Comparison of ENCODE assay signal across 27 cellular contexts in the genomic region with DNA sequence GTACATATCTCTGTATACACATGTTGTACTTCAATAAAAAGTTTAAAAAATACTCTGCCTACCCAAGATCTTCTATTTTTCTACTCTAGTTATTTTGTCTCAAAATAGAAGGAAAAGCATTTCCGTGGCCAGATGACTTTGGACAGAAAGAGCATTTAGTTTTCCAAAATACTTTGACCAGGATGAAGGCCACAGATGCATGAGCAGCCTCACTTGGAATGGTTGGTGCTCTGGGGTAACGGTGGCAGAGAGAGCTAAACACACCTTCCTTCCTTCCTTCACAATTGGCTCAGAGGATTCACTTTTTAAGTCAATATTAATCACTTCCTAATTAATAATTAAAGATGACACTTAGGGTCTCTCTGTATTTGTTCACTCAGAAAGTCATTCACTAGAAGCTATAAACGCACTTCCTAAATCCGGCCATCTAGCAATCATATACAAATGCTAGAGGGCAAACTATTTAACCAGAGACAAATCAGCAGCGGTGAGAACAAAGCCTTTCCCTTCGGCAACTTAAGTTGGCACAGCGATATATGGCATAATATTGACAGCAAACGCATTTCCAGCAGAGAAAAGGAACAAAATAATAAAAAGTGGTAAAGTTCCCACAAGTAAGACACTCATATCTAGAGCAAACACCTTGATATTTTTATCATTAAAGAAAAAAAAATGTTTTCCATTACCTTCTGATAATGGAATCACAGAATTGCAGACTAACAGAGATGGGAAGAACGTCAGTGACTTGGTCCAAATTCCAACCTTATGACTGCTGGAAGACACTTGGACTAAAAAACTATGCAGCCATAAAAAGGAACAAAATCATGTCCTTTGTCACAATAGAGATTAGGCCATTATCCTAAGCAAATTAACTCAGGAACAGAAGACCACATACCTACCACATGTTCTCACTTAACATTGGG. TPM values are rescaled to one million over a fixed set of nuclear protein-coding genes. Genes with fewer than 3 reads are reported as not detected.
DNase-seq lines count a peak whose midpoint lies in the region; ATAC-seq, FAIRE-seq and TF ChIP-seq lines count a peak whose summit lies in the region.
"Had no signal": no experiment of that assay in that cellular context is flagged by ENCODE, and none has a peak within 500 bp of the region (broad histone marks: within the 10 kb centered on the region; RNA-seq: fewer than 3 reads in every experiment).

No MANE protein-coding gene starts in this region.

- no peaks in the 10 kb centered on the region for H3K9me1 ChIP-seq in endothelial cell of umbilical vein (replicated peaks; ENCODE audit: control insufficient read depth, extremely low read depth, insufficient read depth, low read length)

- no peak for TF ChIP-seq EP300 in HepG2 (IDR thresholded peaks at IDR 0.05; ENCODE audit: low read depth in 2 of 2, low read length in 2 of 2)
- TF ChIP-seq EP300 in HepG2 (CRISPR knock-in tag; IDR thresholded peaks at IDR 0.05; ENCODE audit: borderline replicate concordance), result no peak

- no peak for TF ChIP-seq CTCF in endothelial cell of umbilical vein (IDR thresholded peaks at IDR 0.05; ENCODE audit: extremely low read depth in 1 of 2, insufficient read depth in 1 of 2, low read depth in 1 of 2, low read length in 2 of 2)
- TF ChIP-seq CTCF in prostate gland (IDR thresholded peaks at IDR 0.05), result no peak
- no peak for TF ChIP-seq CTCF in HepG2 (CRISPR knock-in tag; IDR thresholded peaks at IDR 0.05)
- no peak for TF ChIP-seq CTCF in omental fat pad (IDR thresholded peaks at IDR 0.05)

- peaks cover 1% of the 10 kb centered on the region for H3K36me3 Mint-ChIP-seq in activated naive CD4-positive, alpha-beta T cell treated with anti-CD3 and anti-CD28 coated beads, Interleukin-2, amount 10 ng/mL, durations not matched to agents 7 days and 5 days

- POLR2A ChIA-PET in endothelial cell of umbilical vein (lab: Charles Lee), result interaction anchor here (0.6 kb wide), 1 partner anchor 11 kb away, joined by 3 read pairs; no protein-coding TSS in a partner anchor
- POLR2A ChIA-PET in HepG2 (lab: Yijun Ruan, JAX), result no interaction called here

- FAIRE-seq in endothelial cell of umbilical vein (lab: Jason Lieb, UNC) (peak; percentile 12), HepG2 (lab: Jason Lieb, UNC) (no peak)
- FAIRE-seq: GM18507 had no signal

- H3K79me2 ChIP-seq in endothelial cell of umbilical vein (ENCODE audit: control insufficient read depth, insufficient read depth, low read length) (no peaks in the 10 kb centered on the region), HepG2 (ENCODE audit: insufficient read depth, low read length) (no peaks in the 10 kb centered on the region)

- DNase-seq in left ventricle myocardium superior (no peak), Right ventricle myocardium inferior (ENCODE audit: missing footprints) (no peak), endothelial cell of umbilical vein (ENCODE audit: low read depth, low spot score) (peak; percentile 88), prostate gland (ENCODE audit: low spot score) (no peak), NCI-H748 treated with DMSO at 0.1 percent for 48 hours (lab: John Stamatoyannopoulos, UW) (no peak), HepG2 (ENCODE audit: low spot score) (no peak), omental fat pad (ENCODE audit: low spot score) (no peak)
- DNase-seq in activated naive CD4-positive, alpha-beta T cell treated with anti-CD3 and anti-CD28 coated beads, Interleukin-2, amount 10 ng/mL, durations not matched to agents 7 days and 5 days, result no peak
- DNase-seq: 8988T, ACHN, BE2C, Calu3, DMS153, MM.1S, NCI-H1694 treated with DMSO at 0.1 percent for 48 hours, NCI-H2081, NCI-H2227 treated with DMSO at 0.1 percent for 48 hours, NCI-H526 treated with DMSO at 0.1 percent for 48 hours, SHP77 treated with DMSO at 0.1 percent for 48 hours had no signal

- no peaks in the 10 kb centered on the region for H3K27me3 Mint-ChIP-seq in activated naive CD4-positive, alpha-beta T cell treated with anti-CD3 and anti-CD28 coated beads, Interleukin-2, amount 10 ng/mL, durations not matched to agents 7 days and 5 days
- H3K27me3 Mint-ChIP-seq: IgD-negative memory B cell had no signal

- H3K27ac ChIP-seq in endothelial cell of umbilical vein (ENCODE audit: insufficient read depth, low read depth, low read length) (peak overlapping the region; percentile 70), prostate gland (peak overlapping the region; percentile 26 to 30), HepG2 (ENCODE audit: extremely low read length, insufficient read depth, low read length) (no peak overlapping the region)
- H3K27ac ChIP-seq: KMS-11, RWPE1 had no signal

- dilution Hi-C loops in endothelial cell of umbilical vein (cut with MboI; ENCODE audit: extremely low pct_ligation_motif_present, low sequenced_read_pairs), result no loop called here

- H3K4me3 ChIP-seq in endothelial cell of umbilical vein (replicated peaks in 1 of 3; ENCODE audit: insufficient read depth in 1 of 3, low read depth in 1 of 3, low read length in 3 of 3) (no peak overlapping the region), prostate gland (no peak overlapping the region), HepG2 (replicated peaks in 1 of 3; ENCODE audit: insufficient read depth in 1 of 3, low read depth in 2 of 3, low read length in 3 of 3) (no peak overlapping the region)
- H3K4me3 ChIP-seq: GM23338, HAP-1 had no signal

- H3K4me3 Mint-ChIP-seq in activated naive CD4-positive, alpha-beta T cell treated with anti-CD3 and anti-CD28 coated beads, Interleukin-2, amount 10 ng/mL, durations not matched to agents 7 days and 5 days, result no peak overlapping the region
- H3K4me3 Mint-ChIP-seq: CD14-positive monocyte, GM23338, IgD-negative memory B cell had no signal

- peaks cover 36% of the 10 kb centered on the region for H3K4me1 ChIP-seq in endothelial cell of umbilical vein (ENCODE audit: control insufficient read depth, extremely low read depth, insufficient read depth, low read length)
- H3K4me1 ChIP-seq in prostate gland (replicated peaks), result no peaks in the 10 kb centered on the region
- H3K4me1 ChIP-seq in HepG2 (ENCODE audit: insufficient read depth, low read length), result no peaks in the 10 kb centered on the region
- H3K4me1 ChIP-seq: BE2C, HAP-1 had no signal

- ATAC-seq in left ventricle myocardium superior (peak; percentile 37), Right ventricle myocardium inferior (no peak), HepG2 (no peak), omental fat pad (ENCODE audit: low FRiP score) (no peak)
- ATAC-seq: GM23338, Panc1 had no signal

- H3K9me3 ChIP-seq in endothelial cell of umbilical vein (replicated peaks; ENCODE audit: control insufficient read depth, insufficient read depth, low read length) (no peaks in the 10 kb centered on the region), prostate gland (no peaks in the 10 kb centered on the region), HepG2 (ENCODE audit: low read length) (no peaks in the 10 kb centered on the region)
- H3K9me3 ChIP-seq: BE2C, HAP-1 had no signal

- TF ChIP-seq POLR2A in endothelial cell of umbilical vein (IDR thresholded peaks at IDR 0.05; ENCODE audit: low read depth, low read length), result no peak
- no peak for TF ChIP-seq POLR2A in prostate gland (IDR thresholded peaks at IDR 0.05)
- TF ChIP-seq POLR2A in HepG2 (IDR thresholded peaks at IDR 0.05; ENCODE audit: insufficient read depth in 1 of 2, low read depth in 2 of 2, low read length in 2 of 2), result no peak

- H3K27me3 ChIP-seq in endothelial cell of umbilical vein (ENCODE audit: control insufficient read depth in 2 of 2, insufficient read depth in 2 of 2, low read length in 2 of 2), result no peaks in the 10 kb centered on the region
- H3K27me3 ChIP-seq in prostate gland (replicated peaks; ENCODE audit: insufficient read depth), result no peaks in the 10 kb centered on the region
- no peaks in the 10 kb centered on the region for H3K27me3 ChIP-seq in HepG2 (ENCODE audit: control insufficient read depth in 1 of 2, insufficient read depth in 2 of 2, low read length in 2 of 2)
- H3K27me3 ChIP-seq: BE2C had no signal

- BruUV-seq in endothelial cell of umbilical vein (replicated peaks; lab: Mats Ljungman, UMichigan) (no TSS peak), HepG2 (replicated peaks; lab: Mats Ljungman, UMichigan) (no TSS peak)

- H3K9ac ChIP-seq in endothelial cell of umbilical vein (replicated peaks; ENCODE audit: extremely low read depth, insufficient read depth, low read length), result peak overlapping the region; percentile 46
- H3K9ac ChIP-seq in HepG2 (ENCODE audit: insufficient read depth, low read depth, low read length), result no peak overlapping the region
- H3K9ac ChIP-seq: KMS-11 had no signal

- intact Hi-C loops in left ventricle myocardium superior (cut with micrococcal nuclease), result no loop called here
- intact Hi-C loops in Right ventricle myocardium inferior (cut with DNase I), result no loop called here
- intact Hi-C loops in endothelial cell of umbilical vein (cut with micrococcal nuclease), result loop anchor here (5.0 kb wide), 2 partner anchors 125 to 170 kb away; partner anchors contain the start of gene ATP8B1
- intact Hi-C loops in prostate gland (cut with DNase I), result no loop called here
- intact Hi-C loops in HepG2 (cut with micrococcal nuclease; ENCODE audit: unreplicated experiment), result no loop called here

- H4K20me1 ChIP-seq in endothelial cell of umbilical vein (replicated peaks; ENCODE audit: control insufficient read depth, extremely low read depth, insufficient read depth, low read length), result no peaks in the 10 kb centered on the region
- H4K20me1 ChIP-seq in HepG2 (ENCODE audit: insufficient read depth, low read length), result no peaks in the 10 kb centered on the region

- no peak for TF ChIP-seq RAD21 in HepG2 (CRISPR knock-in tag; IDR thresholded peaks at IDR 0.05)

- H2AFZ ChIP-seq in endothelial cell of umbilical vein (ENCODE audit: low read depth, low read length), result no peak overlapping the region
- no peak overlapping the region for H2AFZ ChIP-seq in HepG2 (ENCODE audit: low read length)
- H2AFZ ChIP-seq: GM23338 had no signal

- H3K36me3 ChIP-seq in endothelial cell of umbilical vein (ENCODE audit: control insufficient read depth in 2 of 2, extremely low read depth in 1 of 2, insufficient read depth in 2 of 2, low read length in 2 of 2) (peaks cover 8 to 17% of the 10 kb centered on the region in 2 experiments), prostate gland (no peaks in the 10 kb centered on the region), HepG2 (replicated peaks in 1 of 2; ENCODE audit: control insufficient read depth in 1 of 2, insufficient read depth in 2 of 2, low read length in 2 of 2) (no peaks in the 10 kb centered on the region; a peak in 1 of 5 replicates)
- H3K36me3 ChIP-seq: BE2C, HAP-1 had no signal

- H3K4me2 ChIP-seq in endothelial cell of umbilical vein (ENCODE audit: insufficient read depth, low read length) (peak overlapping the region; percentile 30), HepG2 (ENCODE audit: low read depth, low read length) (no peak overlapping the region)
- H3K4me2 ChIP-seq: GM23338, KMS-11 had no signal

- CTCF ChIA-PET in endothelial cell of umbilical vein (lab: Charles Lee), result interaction anchor here (0.8 to 1.2 kb wide), 2 partner anchors 9 to 47 kb away, joined by 4 read pairs; no protein-coding TSS in a partner anchor
- CTCF ChIA-PET in HepG2 (lab: Yijun Ruan, JAX; ENCODE audit: low intra/inter-chr PET ratio, low total read pairs), result no interaction called here
- CTCF ChIA-PET in activated naive CD4-positive, alpha-beta T cell treated with anti-CD3 and anti-CD28 coated beads, Interleukin-2, amount 10 ng/mL, durations not matched to agents 7 days and 5 days (lab: Charles Lee), result no interaction called here

- no peaks in the 10 kb centered on the region for H3K4me1 Mint-ChIP-seq in activated naive CD4-positive, alpha-beta T cell treated with anti-CD3 and anti-CD28 coated beads, Interleukin-2, amount 10 ng/mL, durations not matched to agents 7 days and 5 days
- H3K4me1 Mint-ChIP-seq: CD14-positive monocyte, GM23338 had no signal

- in situ Hi-C loops in HepG2 (cut with HindIII; ENCODE audit: extremely low pct_ligation_motif_present, low pct_unique_long_range_greater_than_20kb), result no loop called here

- H3K27ac Mint-ChIP-seq in activated naive CD4-positive, alpha-beta T cell treated with anti-CD3 and anti-CD28 coated beads, Interleukin-2, amount 10 ng/mL, durations not matched to agents 7 days and 5 days, result no peak overlapping the region
- H3K27ac Mint-ChIP-seq: CD14-positive monocyte, GM23338, IgD-negative memory B cell had no signal

- H3K9me3 Mint-ChIP-seq in activated naive CD4-positive, alpha-beta T cell treated with anti-CD3 and anti-CD28 coated beads, Interleukin-2, amount 10 ng/mL, durations not matched to agents 7 days and 5 days, result peaks cover 13% of the 10 kb centered on the region
- H3K9me3 Mint-ChIP-seq: GM23338, IgD-negative memory B cell had no signal

- WGBS in prostate gland, result 63% methylated on average over 9 of the region's 9 CpGs
- WGBS in HepG2 (ENCODE audit: low lambda C conversion rate), result 96% methylated on average over 9 of the region's 9 CpGs

RNA-seq across cellular contexts. Expression of gene NARS1, which starts 55.9 kb away (rescaled TPM):
- 107 TPM for total RNA-seq in left ventricle myocardium superior
- 103 TPM for total RNA-seq in Right ventricle myocardium inferior
- total RNA-seq in endothelial cell of umbilical vein, result 110 and 111 TPM in 2 replicates
- 61.6 and 89.3 TPM in 2 replicates for polyA plus RNA-seq in endothelial cell of umbilical vein
- polyA plus RNA-seq in endothelial cell of umbilical vein (2011; cell fraction: cytosol; rRNA removed), result 75.7 and 82.8 TPM in 2 replicates
- polyA plus RNA-seq in endothelial cell of umbilical vein (2011; cell fraction: nucleus; rRNA removed), result 178 and 273 TPM in 2 replicates
- polyA plus RNA-seq in endothelial cell of umbilical vein (2012), result 103 and 157 TPM in 2 replicates
- 182 and 183 TPM in 2 replicates for polyA minus RNA-seq in endothelial cell of umbilical vein
- 120 TPM for polyA minus RNA-seq in endothelial cell of umbilical vein (2011; cell fraction: cytosol; rRNA and poly(A)+ RNA removed)
- 83.4 and 101 TPM in 2 replicates for polyA minus RNA-seq in endothelial cell of umbilical vein (2011; cell fraction: nucleus; rRNA and poly(A)+ RNA removed)
- total RNA-seq in prostate gland, result 100 to 1,000 TPM; 101 to 152 TPM
- 200 and 292 TPM in 2 replicates for total RNA-seq in HepG2 (2016; rRNA removed; fragmentation: Illumina TruSeq; extraction: Trizol)
- total RNA-seq in HepG2 (2016; cell fraction: cytosol; rRNA removed; fragmentation: Illumina TruSeq; extraction: Trizol; ENCODE audit: low read depth), result 18.6 and 19.7 TPM in 2 replicates
- 204 and 283 TPM in 2 replicates for total RNA-seq in HepG2 (2016; cell fraction: insoluble cytoplasmic fraction; rRNA removed; fragmentation: Illumina TruSeq; extraction: Trizol)
- total RNA-seq in HepG2 (2016; cell fraction: membrane; rRNA removed; fragmentation: Illumina TruSeq; extraction: Trizol), result 24.0 and 28.8 TPM in 2 replicates
- total RNA-seq in HepG2 (2016; cell fraction: nucleus; rRNA removed; fragmentation: Illumina TruSeq; extraction: Trizol), result 132 and 136 TPM in 2 replicates
- polyA plus RNA-seq in HepG2 (2011; rRNA removed), result 130 and 144 TPM in 2 replicates
- polyA plus RNA-seq in HepG2 (2011; cell fraction: cytosol; rRNA removed), result 67.4 and 109 TPM in 2 replicates
- 162 and 209 TPM in 2 replicates for polyA plus RNA-seq in HepG2 (2011; cell fraction: nucleus; rRNA removed)
- 127 and 139 TPM in 2 replicates for polyA plus RNA-seq in HepG2 (2012)
- 4.7 and 5.7 TPM in 2 replicates for polyA plus RNA-seq in HepG2 (2016; cell fraction: cytosol; fragmentation: Illumina TruSeq; extraction: Trizol; ENCODE audit: low read depth)
- 225 and 239 TPM in 2 replicates for polyA plus RNA-seq in HepG2 (2016; cell fraction: insoluble cytoplasmic fraction; fragmentation: Illumina TruSeq; extraction: Trizol; ENCODE audit: low read depth)
- polyA plus RNA-seq in HepG2 (2016; cell fraction: membrane; fragmentation: Illumina TruSeq; extraction: Trizol; ENCODE audit: low read depth), result 14.0 and 17.6 TPM in 2 replicates
- polyA plus RNA-seq in HepG2 (2016; cell fraction: nucleus; fragmentation: Illumina TruSeq; extraction: Trizol; ENCODE audit: insufficient read depth, low read depth), result 191 and 197 TPM in 2 replicates
- 110 and 175 TPM in 2 replicates for polyA minus RNA-seq in HepG2 (2011; rRNA and poly(A)+ RNA removed; ENCODE audit: low replicate concordance)
- 104 and 117 TPM in 2 replicates for polyA minus RNA-seq in HepG2 (2011; cell fraction: cytosol; rRNA and poly(A)+ RNA removed)
- 174 and 191 TPM in 2 replicates for polyA minus RNA-seq in HepG2 (2011; cell fraction: nucleus; rRNA and poly(A)+ RNA removed)
- total RNA-seq in omental fat pad, result 100 to 1,000 TPM in 3 of 4 donors, 10 to 100 TPM in 1; 88.9 to 122 (median 112) TPM
